Comparison of ENCODE assay signal across 14 cellular contexts in the genomic region with DNA sequence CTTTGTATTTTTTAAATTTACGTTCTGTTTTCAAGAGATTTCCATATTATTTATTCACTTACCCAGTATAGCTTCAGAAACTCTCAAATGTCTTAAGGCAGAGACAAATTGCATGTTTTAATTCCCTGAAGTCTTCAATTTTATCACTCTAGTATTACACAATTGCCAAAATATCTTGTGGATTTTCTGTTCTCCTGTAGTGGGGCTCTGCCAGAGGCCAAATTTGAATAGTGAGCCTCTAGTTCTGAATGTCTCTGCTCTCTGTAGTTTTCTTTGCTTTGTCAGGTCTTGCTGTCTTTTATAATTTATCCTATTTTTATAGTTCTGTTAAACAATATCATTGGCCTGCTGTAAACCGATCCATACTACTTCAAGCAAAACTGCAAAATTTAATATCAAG.
A peak's percentile ranks its signal among the peaks of the same experiment; 100 is the strongest.
DNase-seq lines count a peak whose midpoint lies in the region; ATAC-seq and TF ChIP-seq lines count a peak whose summit lies in the region.
"Had no signal": no experiment of that assay in that cellular context is flagged by ENCODE, and none has a peak within 500 bp of the region (broad histone marks: within the 10 kb centered on the region; RNA-seq: fewer than 3 reads in every experiment).

No MANE protein-coding gene starts in this region.

- ATAC-seq in left ventricle myocardium superior, result peak; percentile 87
- ATAC-seq in GM21528 (IDR thresholded peaks at IDR 0.05; ENCODE audit: low FRiP score, unreplicated experiment), result no peak
- ATAC-seq: PC-3 had no signal

- H3K4me3 ChIP-seq in esophagus muscularis mucosa, result no peak overlapping the region
- H3K4me3 ChIP-seq in testis, result no peak overlapping the region
- H3K4me3 ChIP-seq: BLaER1 had no signal

- no peaks in the 10 kb centered on the region for H3K36me3 ChIP-seq in esophagus muscularis mucosa
- H3K36me3 ChIP-seq in testis (ENCODE audit: low read depth, missing control alignments), result no peaks in the 10 kb centered on the region
- H3K36me3 ChIP-seq: BLaER1 had no signal

- H3K4me1 ChIP-seq in esophagus muscularis mucosa (peaks cover 0 to 22% (median 18%) of the 10 kb centered on the region in 4 donors), testis (no peaks in the 10 kb centered on the region)
- H3K4me1 ChIP-seq: BLaER1 had no signal

- intact Hi-C loops in esophagus muscularis mucosa (cut with DNase I) (no loop called here), left ventricle myocardium superior (cut with micrococcal nuclease) (no loop called here), testis (cut with DNase I; ENCODE audit: low total_unique reads) (no loop called here)

- H3K27me3 ChIP-seq in esophagus muscularis mucosa (no peaks in the 10 kb centered on the region), testis (no peaks in the 10 kb centered on the region)
- H3K27me3 ChIP-seq: BLaER1 had no signal

- WGBS in esophagus muscularis mucosa, result 38% methylated on average over 2 of the region's 2 CpGs
- WGBS in testis, 2 donors, result 69 to 80% methylated on average over 2 of the region's 2 CpGs

- no peak for TF ChIP-seq POLR2A in esophagus muscularis mucosa (IDR thresholded peaks at IDR 0.05; ENCODE audit: low read depth)
- TF ChIP-seq POLR2A in testis (IDR thresholded peaks at IDR 0.05), result no peak

- no peak for TF ChIP-seq EP300 in esophagus muscularis mucosa (IDR thresholded peaks at IDR 0.05)

- H3K9me3 ChIP-seq in esophagus muscularis mucosa (no peaks in the 10 kb centered on the region), testis (no peaks in the 10 kb centered on the region)
- H3K9me3 ChIP-seq: BLaER1 had no signal

- H3K27ac ChIP-seq in esophagus muscularis mucosa (replicated peaks in 1 of 4) (peak overlapping the region in 3 of 4 donors; percentile 5 to 28 (median 8)), testis (no peak overlapping the region)
- H3K27ac ChIP-seq: BLaER1 had no signal

- TF ChIP-seq CTCF in esophagus muscularis mucosa (IDR thresholded peaks at IDR 0.05), result no peak
- TF ChIP-seq CTCF in testis (IDR thresholded peaks at IDR 0.05), result no peak

- DNase-seq in GM03348 (ENCODE audit: low spot score) (peak; percentile 16), esophagus muscularis mucosa (ENCODE audit: extremely low spot score) (no peak), left ventricle myocardium superior (no peak), testis (peak; percentile 18), T-helper 2 cell (no peak)
- no peak for DNase-seq in central memory CD4-positive, alpha-beta T cell
- DNase-seq: CD8-positive, alpha-beta memory T cell; DMS79 treated with DMSO at 0.1 percent for 48 hours; GDM1; HCEC 1CT; NCI-H187 treated with DMSO at 0.1 percent for 48 hours; PC-3 had no signal

Comparison
In these comparisons a context has a peak if more than half of its experiments do, and no peak if none do; other contexts are left out.
1. DNase-seq: peak in GM03348 (single experiment) and testis (single experiment); none in esophagus muscularis mucosa (single experiment), left ventricle myocardium superior (single experiment), T-helper 2 cell (0 of 5) and central memory CD4-positive, alpha-beta T cell (single experiment).
2. H3K27ac ChIP-seq: peak in esophagus muscularis mucosa (3 of 4); none in testis (0 of 2).